Comparison of ENCODE assay signal across 8 cellular contexts in genomic region chrX:129523076-129524055, GRCh38. TPM values are rescaled to one million over a fixed set of nuclear protein-coding genes. Genes with fewer than 3 reads are reported as not detected.
DNase-seq lines count a peak whose midpoint lies in the region; ATAC-seq and TF ChIP-seq lines count a peak whose summit lies in the region.

Gene SMARCA1, minus strand, starts transcription at chrX:129523490. Its CDS starts 120 bp downstream, at chrX:129523370.

- peaks cover 0 to 17% (median 0%) of the 10 kb centered on the region in 45 donors for H3K27me3 ChIP-seq in dorsolateral prefrontal cortex
- H3K27me3 ChIP-seq in layer of hippocampus (ENCODE audit: control insufficient read depth, insufficient read depth, low read length) = no peaks in the 10 kb centered on the region
- H3K27me3 ChIP-seq in spleen (replicated peaks in 1 of 7) = peaks cover 0 to 26% (median 3%) of the 10 kb centered on the region in 7 donors

- peak in 5 of 6 experiments; percentile 1 to 27 (median 15) for DNase-seq in stimulated activated naive CD4-positive, alpha-beta T cell (lab: John Stamatoyannopoulos, UW)
- DNase-seq in stimulated activated naive CD4-positive, alpha-beta T cell treated with Interleukin-2 at 50 U/mL for 16 hours (lab: John Stamatoyannopoulos, UW) = no peak
- peak; percentile 6 for DNase-seq in SHP77 treated with DMSO at 0.1 percent for 48 hours (lab: John Stamatoyannopoulos, UW)
- DNase-seq in dorsolateral prefrontal cortex = peak in 6 of 10 donors; percentile 17 to 53 (median 29)
- DNase-seq in spleen = peak; percentile 78
- no peak for DNase-seq in effector CD4-positive, alpha-beta T cell

- peak within 1 kb of the TSS; percentile 23 to 95 (median 89) for H3K27ac ChIP-seq in dorsolateral prefrontal cortex
- peak within 1 kb of the TSS; percentile 88 for H3K27ac ChIP-seq in layer of hippocampus (ENCODE audit: low read depth, low read length)
- peak within 1 kb of the TSS in 7 of 8 donors; percentile 63 to 80 (median 76) for H3K27ac ChIP-seq in spleen

- peak within 1 kb of the TSS; percentile 41 to 84 (median 69) for H3K4me3 ChIP-seq in dorsolateral prefrontal cortex
- H3K4me3 ChIP-seq in spleen = peak within 1 kb of the TSS; percentile 42 to 78 (median 52)

- peaks cover 0 to 3% (median 0%) of the 10 kb centered on the region in 8 donors for H3K9me3 ChIP-seq in spleen

- H3K36me3 ChIP-seq in spleen = no peaks in the 10 kb centered on the region

- H3K4me1 ChIP-seq in spleen = peaks cover 0 to 10% (median 0%) of the 10 kb centered on the region in 6 donors

- TF ChIP-seq CTCF in dorsolateral prefrontal cortex (IDR thresholded peaks at IDR 0.05 in 54 of 56, conservative IDR thresholded peaks at IDR 0.05 in 2 of 56; ENCODE audit: low read depth in 1 of 56, partially characterized antibody in 56 of 56) = no peak
- TF ChIP-seq CTCF in spleen (IDR thresholded peaks at IDR 0.05 in 8 of 11, conservative IDR thresholded peaks at IDR 0.05 in 3 of 11) = no peak

- no peak for ATAC-seq in activated CD4-positive, CD25-positive, alpha-beta regulatory T cell treated with anti-CD3 and anti-CD28 coated beads, Interleukin-2, amount 50 U/mL, for 24 hours

- 8 to 50% (median 17%) methylated on average over 11 to 56 of the region's 59 CpGs for WGBS in spleen, 5 donors

- no peak for TF ChIP-seq POLR2A in spleen (IDR thresholded peaks at IDR 0.05)

- intact Hi-C loops in dorsolateral prefrontal cortex (cut with DNase I) = no loop called here
- intact Hi-C loops in spleen (cut with DNase I; ENCODE audit: low total_unique reads) = no loop called here

RNA-seq across cellular contexts. Expression of gene SMARCA1, which starts in this region (rescaled TPM):
- 10 to 100 TPM; 27.0 to 58.4 (median 44.4) TPM for total RNA-seq in dorsolateral prefrontal cortex
- 10 to 100 TPM; 13.3 to 25.3 (median 17.1) TPM for total RNA-seq in spleen
- polyA plus RNA-seq in spleen = 1 to 10 TPM; 2.5 to 4.6 (median 3.1) TPM

Comparison
In these comparisons a context has a peak if more than half of its experiments do, and no peak if none do; other contexts are left out.
1. DNase-seq: peak in stimulated activated naive CD4-positive, alpha-beta T cell (5 of 6), SHP77 treated with DMSO at 0.1 percent for 48 hours (single experiment), dorsolateral prefrontal cortex (6 of 10) and spleen (single experiment); none in stimulated activated naive CD4-positive, alpha-beta T cell treated with Interleukin-2 at 50 U/mL for 16 hours (single experiment) and effector CD4-positive, alpha-beta T cell (single experiment).
2. Peak in every context shown above with its lines, with median percentiles within 50 percentile points of each other: H3K27ac ChIP-seq.